Comparison of ENCODE assay signal across 1 cellular context in the genomic region with DNA sequence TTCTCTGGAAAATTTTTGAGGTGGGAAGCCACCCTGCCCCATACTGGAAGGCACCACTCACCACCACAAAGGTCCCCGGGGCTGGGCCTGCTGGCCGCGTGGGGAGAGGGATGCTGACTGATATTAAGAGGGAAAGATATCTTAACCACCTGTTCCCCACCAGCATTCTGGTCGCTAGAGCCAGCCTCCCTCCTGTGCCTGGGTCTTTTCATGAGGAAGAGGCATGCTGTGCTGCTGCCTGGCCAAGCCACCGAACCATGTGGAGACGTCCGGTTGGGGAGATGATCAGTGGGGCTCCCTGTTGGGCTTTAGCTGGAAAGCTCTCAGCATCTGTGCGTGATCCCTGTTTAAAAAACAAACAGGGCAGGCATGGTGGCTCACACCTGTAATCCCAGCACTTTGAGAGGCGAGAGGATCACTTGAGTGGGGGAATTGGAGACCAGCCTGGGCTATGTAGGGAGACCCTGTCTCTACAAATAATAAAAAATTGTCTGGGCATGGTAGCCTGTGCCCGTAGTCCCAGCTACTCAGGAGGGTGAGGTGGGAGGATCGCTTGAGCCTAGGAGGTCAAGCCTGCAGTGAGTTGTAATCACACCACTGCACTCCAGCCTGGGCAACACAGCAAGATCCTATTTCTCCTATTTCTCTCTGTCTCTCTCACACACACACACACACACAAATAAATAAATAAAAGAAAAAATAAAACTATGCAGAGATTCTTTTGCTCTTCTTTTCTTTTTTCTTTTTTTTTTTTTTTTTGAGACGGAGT.
TF ChIP-seq lines count a peak whose summit lies in the region.

No MANE protein-coding gene starts in this region.

TF ChIP-seq in HCT116, 20 proteins besides CTCF, POLR2A, EP300 and RAD21 (continued from another document):
- TF ChIP-seq, protein P1, sequence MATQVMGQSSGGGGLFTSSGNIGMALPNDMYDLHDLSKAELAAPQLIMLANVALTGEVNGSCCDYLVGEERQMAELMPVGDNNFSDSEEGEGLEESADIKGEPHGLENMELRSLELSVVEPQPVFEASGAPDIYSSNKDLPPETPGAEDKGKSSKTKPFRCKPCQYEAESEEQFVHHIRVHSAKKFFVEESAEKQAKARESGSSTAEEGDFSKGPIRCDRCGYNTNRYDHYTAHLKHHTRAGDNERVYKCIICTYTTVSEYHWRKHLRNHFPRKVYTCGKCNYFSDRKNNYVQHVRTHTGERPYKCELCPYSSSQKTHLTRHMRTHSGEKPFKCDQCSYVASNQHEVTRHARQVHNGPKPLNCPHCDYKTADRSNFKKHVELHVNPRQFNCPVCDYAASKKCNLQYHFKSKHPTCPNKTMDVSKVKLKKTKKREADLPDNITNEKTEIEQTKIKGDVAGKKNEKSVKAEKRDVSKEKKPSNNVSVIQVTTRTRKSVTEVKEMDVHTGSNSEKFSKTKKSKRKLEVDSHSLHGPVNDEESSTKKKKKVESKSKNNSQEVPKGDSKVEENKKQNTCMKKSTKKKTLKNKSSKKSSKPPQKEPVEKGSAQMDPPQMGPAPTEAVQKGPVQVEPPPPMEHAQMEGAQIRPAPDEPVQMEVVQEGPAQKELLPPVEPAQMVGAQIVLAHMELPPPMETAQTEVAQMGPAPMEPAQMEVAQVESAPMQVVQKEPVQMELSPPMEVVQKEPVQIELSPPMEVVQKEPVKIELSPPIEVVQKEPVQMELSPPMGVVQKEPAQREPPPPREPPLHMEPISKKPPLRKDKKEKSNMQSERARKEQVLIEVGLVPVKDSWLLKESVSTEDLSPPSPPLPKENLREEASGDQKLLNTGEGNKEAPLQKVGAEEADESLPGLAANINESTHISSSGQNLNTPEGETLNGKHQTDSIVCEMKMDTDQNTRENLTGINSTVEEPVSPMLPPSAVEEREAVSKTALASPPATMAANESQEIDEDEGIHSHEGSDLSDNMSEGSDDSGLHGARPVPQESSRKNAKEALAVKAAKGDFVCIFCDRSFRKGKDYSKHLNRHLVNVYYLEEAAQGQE (IDR thresholded peaks at IDR 0.05; ENCODE audit: low read depth) = no peak
- TF ChIP-seq EGR1 (IDR thresholded peaks at IDR 0.05; ENCODE audit: low read depth) (no peak), FOSL1 (IDR thresholded peaks at IDR 0.05; ENCODE audit: low read depth) (no peak)
